ENCODE assay signal across 18 cellular contexts in genomic region chr10:95346715-95347401, GRCh38. TPM values are rescaled to one million over a fixed set of nuclear protein-coding genes. Genes with fewer than 3 reads are reported as not detected.
DNase-seq lines count a peak whose midpoint lies in the region; ATAC-seq and TF ChIP-seq lines count a peak whose summit lies in the region.
"Had no signal": no experiment of that assay in that cellular context is flagged by ENCODE, and none has a peak within 500 bp of the region (broad histone marks: within the 10 kb centered on the region; RNA-seq: fewer than 3 reads in every experiment).

No MANE protein-coding gene starts in this region.

- H3K4me3 ChIP-seq in suprapubic skin: no peak overlapping the region
- H3K4me3 ChIP-seq: coronary artery, tibial artery had no signal

- TF ChIP-seq POLR2A in erythroblast (IDR thresholded peaks at IDR 0.05; ENCODE audit: low read length) (no peak), suprapubic skin (IDR thresholded peaks at IDR 0.05) (no peak)

- DNase-seq in Daoy (ENCODE audit: low read depth) (peak; percentile 6), OCI-M1 (lab: John Stamatoyannopoulos, UW) (peak; percentile 40), erythroblast (lab: John Stamatoyannopoulos, UW) (peak; percentile 34 to 81), neural crest cell (ENCODE audit: low read depth, low spot score) (no peak), left colon (no peak), suprapubic skin (ENCODE audit: low spot score in 2 of 2) (no peak)
- DNase-seq in activated naive CD8-positive, alpha-beta T cell treated with anti-CD3 and anti-CD28 coated beads for 36 hours: no peak
- DNase-seq in activated naive CD4-positive, alpha-beta T cell treated with anti-CD3 and anti-CD28 coated beads, Interleukin-2, amount 50 U/mL, for 16 hours: no peak
- DNase-seq: activated CD4-positive, alpha-beta T cell treated with anti-CD3 and anti-CD28 coated beads, Interleukin-2, amount 50 U/mL, for 1 hour; activated T-cell treated with anti-CD3 and anti-CD28 coated beads, Interleukin-2, amount 50 U/mL, for 72 hours; DMS79; NCI-H1694 treated with DMSO at 0.1 percent for 48 hours; NCI-H69; SHP77 treated with DMSO at 0.1 percent for 48 hours; T-helper 9 cell; tibial artery had no signal

- no peaks in the 10 kb centered on the region for H3K36me3 Mint-ChIP-seq in neural crest cell (ENCODE audit: low read depth)
- H3K36me3 Mint-ChIP-seq in activated naive CD8-positive, alpha-beta T cell treated with anti-CD3 and anti-CD28 coated beads for 36 hours: no peaks in the 10 kb centered on the region

- peaks cover 20% of the 10 kb centered on the region for H3K4me1 ChIP-seq in suprapubic skin

- no peak for TF ChIP-seq CTCF in neural crest cell (conservative IDR thresholded peaks at IDR 0.05)
- TF ChIP-seq CTCF in suprapubic skin (IDR thresholded peaks at IDR 0.05): no peak

- peaks cover 23% of the 10 kb centered on the region for H3K4me1 Mint-ChIP-seq in neural crest cell
- no peaks in the 10 kb centered on the region for H3K4me1 Mint-ChIP-seq in activated naive CD8-positive, alpha-beta T cell treated with anti-CD3 and anti-CD28 coated beads for 36 hours

- H3K27me3 Mint-ChIP-seq in neural crest cell (ENCODE audit: low read depth): no peaks in the 10 kb centered on the region
- no peaks in the 10 kb centered on the region for H3K27me3 Mint-ChIP-seq in activated naive CD8-positive, alpha-beta T cell treated with anti-CD3 and anti-CD28 coated beads for 36 hours

- peaks cover 4% of the 10 kb centered on the region for H3K36me3 ChIP-seq in suprapubic skin

- intact Hi-C loops in left colon (cut with DNase I, micrococcal nuclease): no loop called here

- no peak overlapping the region for H3K4me3 Mint-ChIP-seq in neural crest cell
- H3K4me3 Mint-ChIP-seq in activated naive CD8-positive, alpha-beta T cell treated with anti-CD3 and anti-CD28 coated beads for 36 hours: no peak overlapping the region
- H3K4me3 Mint-ChIP-seq: activated T-cell treated with anti-CD3 and anti-CD28 coated beads, Interleukin-2, amount 50 U/mL, for 72 hours had no signal

- ATAC-seq in left colon: no peak
- ATAC-seq: activated T-cell treated with anti-CD3 and anti-CD28 coated beads, Interleukin-2, amount 50 U/mL, for 72 hours had no signal

- no peak for TF ChIP-seq EP300 in suprapubic skin (IDR thresholded peaks at IDR 0.05)

- H3K9me3 ChIP-seq in suprapubic skin: no peaks in the 10 kb centered on the region
- H3K9me3 ChIP-seq: tibial artery had no signal

- no peaks in the 10 kb centered on the region for H3K9me3 Mint-ChIP-seq in neural crest cell
- H3K9me3 Mint-ChIP-seq in activated naive CD8-positive, alpha-beta T cell treated with anti-CD3 and anti-CD28 coated beads for 36 hours: no peaks in the 10 kb centered on the region
- H3K9me3 Mint-ChIP-seq: activated T-cell treated with anti-CD3 and anti-CD28 coated beads, Interleukin-2, amount 50 U/mL, for 72 hours had no signal

- no peak overlapping the region for H3K27ac ChIP-seq in suprapubic skin
- H3K27ac ChIP-seq: KMS-11 had no signal

- no peaks in the 10 kb centered on the region for H3K27me3 ChIP-seq in suprapubic skin
- H3K27me3 ChIP-seq: tibial artery had no signal

- H3K27ac Mint-ChIP-seq in neural crest cell (ENCODE audit: unreplicated experiment): peak overlapping the region; percentile 61
- no peak overlapping the region for H3K27ac Mint-ChIP-seq in activated naive CD8-positive, alpha-beta T cell treated with anti-CD3 and anti-CD28 coated beads for 36 hours
- H3K27ac Mint-ChIP-seq: activated T-cell treated with anti-CD3 and anti-CD28 coated beads, Interleukin-2, amount 50 U/mL, for 72 hours had no signal

- 90% methylated on average over 2 of the region's 2 CpGs for WGBS in suprapubic skin

RNA-seq across cellular contexts. Expression of gene PDLIM1, which starts 56.1 kb away (rescaled TPM):
- total RNA-seq in Daoy (2014; rRNA removed; shearing (Covaris generic)): 17.7 and 21.9 TPM in 2 replicates
- total RNA-seq in neural crest cell: 20.9 and 26.2 TPM in 2 replicates
- 100 to 1,000 TPM; 342 to 417 TPM for total RNA-seq in left colon
- 100 to 1,000 TPM in 1 of 4 donors, 10 to 100 TPM in 3; 71.4 to 112 (median 77.7) TPM for total RNA-seq in suprapubic skin
- 1 to 10 TPM in 1 of 2 experiments, under 1 TPM in 1; 0.70 to 1.6 TPM for total RNA-seq in activated naive CD8-positive, alpha-beta T cell treated with anti-CD3 and anti-CD28 coated beads for 36 hours

Comparison
In these comparisons a context has a peak if more than half of its experiments do, and no peak if none do; other contexts are left out.
1. DNase-seq: peak in Daoy (single experiment), OCI-M1 (single experiment) and erythroblast (2 of 2); none in neural crest cell (single experiment), left colon (0 of 2), suprapubic skin (0 of 2), activated naive CD8-positive, alpha-beta T cell treated with anti-CD3 and anti-CD28 coated beads for 36 hours (single experiment) and activated naive CD4-positive, alpha-beta T cell treated with anti-CD3 and anti-CD28 coated beads, Interleukin-2, amount 50 U/mL, for 16 hours (single experiment).